ENCODE assay signal across 1 cellular context in genomic region chr2:104932243-104932642, GRCh38.
TF ChIP-seq lines count a peak whose summit lies in the region.

No MANE protein-coding gene starts in this region.

TF ChIP-seq in GM23338, 12 proteins besides CTCF, POLR2A, EP300 and RAD21 (continued from another document):
- TF ChIP-seq ETS1 (IDR thresholded peaks at IDR 0.05) (no peak), EZH2phosphoT487 (IDR thresholded peaks at IDR 0.05; ENCODE audit: unreplicated experiment) (no peak), ZNF114 (CRISPR knock-in tag; IDR thresholded peaks at IDR 0.05) (no peak), STAT1 (IDR thresholded peaks at IDR 0.05; ENCODE audit: unreplicated experiment) (no peak), POLR2AphosphoS5 (IDR thresholded peaks at IDR 0.05; ENCODE audit: low read depth) (no peak), REST (IDR thresholded peaks at IDR 0.05; ENCODE audit: unreplicated experiment) (no peak), NANOG (IDR thresholded peaks at IDR 0.05; ENCODE audit: borderline replicate concordance) (no peak), CREB1 (CRISPR knock-in tag; IDR thresholded peaks at IDR 0.05; ENCODE audit: low read depth) (no peak), EZH2 (IDR thresholded peaks at IDR 0.05; ENCODE audit: low read depth, unreplicated experiment) (no peak)
